In the genomic region with DNA sequence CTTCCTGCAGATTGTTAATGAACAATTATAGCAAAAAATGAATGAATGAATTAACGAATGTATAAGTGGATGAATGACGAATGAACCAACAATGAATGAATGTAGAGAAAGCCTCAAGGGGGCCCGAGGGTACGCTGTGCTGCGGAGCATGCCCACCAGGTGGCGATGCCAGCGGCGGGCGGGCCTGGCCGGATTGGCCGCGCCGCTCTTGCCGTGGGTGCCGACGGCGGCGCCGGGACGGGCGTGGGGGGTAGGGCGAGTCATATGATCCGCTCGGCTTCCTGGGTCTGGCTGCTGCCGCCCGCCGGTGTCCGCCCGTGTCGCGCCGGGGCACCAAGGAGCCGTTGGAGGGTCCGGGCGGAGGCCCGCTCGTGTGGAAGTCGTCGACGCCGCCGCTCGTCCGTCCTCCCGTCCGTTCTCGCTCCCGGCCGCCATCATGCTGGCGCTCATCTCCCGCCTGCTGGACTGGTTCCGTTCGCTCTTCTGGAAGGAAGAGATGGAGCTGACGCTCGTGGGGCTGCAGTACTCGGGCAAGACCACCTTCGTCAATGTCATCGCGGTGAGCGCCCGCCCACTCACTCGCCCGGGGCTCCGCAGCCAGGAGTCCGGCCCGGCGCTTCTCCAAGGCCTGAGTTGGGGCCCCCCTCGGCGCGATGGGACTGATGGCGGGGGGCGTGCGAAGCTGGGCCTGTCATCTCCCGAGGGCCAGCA, we compare ENCODE assay signal across 8 cellular contexts. TPM values are rescaled to one million over a fixed set of nuclear protein-coding genes. Genes with fewer than 3 reads are reported as not detected.
DNase-seq lines count a peak whose midpoint lies in the region; ATAC-seq, FAIRE-seq and TF ChIP-seq lines count a peak whose summit lies in the region.

A gene (plus strand): TSS at position 263 of the 711 bp plus-strand sequence. CDS start 174 bp downstream, at position 437.

- ATAC-seq in HG02623 (IDR thresholded peaks at IDR 0.05; ENCODE audit: unreplicated experiment): peak; percentile 95

- under 1% methylated on average over 42 of the region's 74 CpGs for WGBS in prostate gland

- H3K27me3 ChIP-seq in left ventricle myocardium inferior (ENCODE audit: low read depth) (no peaks in the 10 kb centered on the region), prostate gland (replicated peaks; ENCODE audit: insufficient read depth) (no peaks in the 10 kb centered on the region)

- peaks cover 56% of the 10 kb centered on the region for H3K4me1 ChIP-seq in left ventricle myocardium inferior
- no peaks in the 10 kb centered on the region for H3K4me1 ChIP-seq in prostate gland (replicated peaks)

- H3K36me3 ChIP-seq in left ventricle myocardium inferior: no peaks in the 10 kb centered on the region
- no peaks in the 10 kb centered on the region for H3K36me3 ChIP-seq in prostate gland

- no peaks in the 10 kb centered on the region for H3K27me3 Mint-ChIP-seq in T-helper 1 cell treated with Interleukin-12 subunit alpha and Interleukin-12 subunit beta and Interleukin-4 antibody, amounts not matched to agents 30 μg/mL and 1 μg/mL, for 36 hours (ENCODE audit: low read depth)

- H3K4me1 Mint-ChIP-seq in T-helper 1 cell treated with Interleukin-12 subunit alpha and Interleukin-12 subunit beta and Interleukin-4 antibody, amounts not matched to agents 30 μg/mL and 1 μg/mL, for 36 hours (ENCODE audit: low read depth): peaks cover 21% of the 10 kb centered on the region

- H3K27ac ChIP-seq in left ventricle myocardium inferior (replicated peaks) (peak within 1 kb of the TSS; percentile 95), prostate gland (peak within 1 kb of the TSS; percentile 89 to 95)

- H3K9me3 ChIP-seq in left ventricle myocardium inferior (replicated peaks) (no peaks in the 10 kb centered on the region), prostate gland (no peaks in the 10 kb centered on the region)

- TF ChIP-seq CTCF in left ventricle myocardium inferior (IDR thresholded peaks at IDR 0.05; ENCODE audit: borderline replicate concordance) (peak; percentile 99), prostate gland (IDR thresholded peaks at IDR 0.05) (peak; percentile 71 to 98 (median 94))

- TF ChIP-seq POLR2A in GM12892 (IDR thresholded peaks at IDR 0.05; ENCODE audit: low read depth, low read length) (peak; percentile 95), prostate gland (IDR thresholded peaks at IDR 0.05) (peak; percentile 78)

- H3K27ac Mint-ChIP-seq in T-helper 1 cell treated with Interleukin-12 subunit alpha and Interleukin-12 subunit beta and Interleukin-4 antibody, amounts not matched to agents 30 μg/mL and 1 μg/mL, for 36 hours: peak within 1 kb of the TSS; percentile 90

- FAIRE-seq in GM12892 (lab: Jason Lieb, UNC): peak; percentile 97

- intact Hi-C loops in left ventricle myocardium inferior (cut with micrococcal nuclease) (no loop called here), prostate gland (cut with DNase I) (loop anchor here (5.0 kb wide), 1 partner anchor 65 kb away; a partner anchor contains a TSS)

- peak within 1 kb of the TSS; percentile 100 for H3K4me3 ChIP-seq in left ventricle myocardium inferior
- peak within 1 kb of the TSS; percentile 99 to 100 for H3K4me3 ChIP-seq in prostate gland

- DNase-seq in GM12892 (ENCODE audit: insufficient read length) (peak; percentile 87), NCI-H1092 treated with DMSO at 0.1 percent for 48 hours (lab: John Stamatoyannopoulos, UW) (peak; percentile 69), amniotic stem cell (lab: John Stamatoyannopoulos, UW) (peak; percentile 73), left ventricle myocardium inferior (peak; percentile 91), prostate gland (ENCODE audit: low spot score) (peak; percentile 83), ureter (ENCODE audit: low spot score) (peak; percentile 92)

- no peaks in the 10 kb centered on the region for H3K9me3 Mint-ChIP-seq in T-helper 1 cell treated with Interleukin-12 subunit alpha and Interleukin-12 subunit beta and Interleukin-4 antibody, amounts not matched to agents 30 μg/mL and 1 μg/mL, for 36 hours

- H3K4me3 Mint-ChIP-seq in T-helper 1 cell treated with Interleukin-12 subunit alpha and Interleukin-12 subunit beta and Interleukin-4 antibody, amounts not matched to agents 30 μg/mL and 1 μg/mL, for 36 hours: peak within 1 kb of the TSS; percentile 92

- peaks cover 6% of the 10 kb centered on the region for H3K36me3 Mint-ChIP-seq in T-helper 1 cell treated with Interleukin-12 subunit alpha and Interleukin-12 subunit beta and Interleukin-4 antibody, amounts not matched to agents 30 μg/mL and 1 μg/mL, for 36 hours (ENCODE audit: low read depth)

RNA-seq across cellular contexts. Expression of the gene that starts here (rescaled TPM):
- polyA plus RNA-seq in GM12892 (2012; ENCODE audit: missing spikeins): 43.2 TPM
- total RNA-seq in left ventricle myocardium inferior (66.7 TPM), prostate gland (10 to 100 TPM; 42.9 to 43.1 TPM), ureter (70.4 TPM)

Comparison
In these comparisons a context has a peak if more than half of its experiments do, and no peak if none do; other contexts are left out.
1. Peak in every context shown above with its lines: DNase-seq, ATAC-seq, H3K4me3 ChIP-seq and H3K27ac ChIP-seq.